10 cellular contexts compared by ENCODE assay signal in genomic region chr5:135135530-135136201, GRCh38.
DNase-seq lines count a peak whose midpoint lies in the region; ATAC-seq, FAIRE-seq and TF ChIP-seq lines count a peak whose summit lies in the region.
"Had no signal": no experiment of that assay in that cellular context is flagged by ENCODE, and none has a peak within 500 bp of the region (broad histone marks: within the 10 kb centered on the region; RNA-seq: fewer than 3 reads in every experiment).

No MANE protein-coding gene starts in this region.

- POLR2A ChIA-PET in HepG2 (lab: Yijun Ruan, JAX): no interaction called here

- FAIRE-seq in HepG2 (lab: Jason Lieb, UNC): no peak
- FAIRE-seq: G401.6 had no signal

- H3K79me2 ChIP-seq in HepG2 (ENCODE audit: insufficient read depth, low read length): no peaks in the 10 kb centered on the region

- DNase-seq in M059J (ENCODE audit: low read depth) (peak; percentile 71), HepG2 (ENCODE audit: low spot score) (no peak), GM19238 (ENCODE audit: insufficient read length, low spot score) (no peak), T-helper 1 cell (no peak), WERI-Rb-1 (no peak), ACHN (no peak)

- ATAC-seq in HepG2: no peak

- WGBS in HepG2 (ENCODE audit: low lambda C conversion rate): 81% methylated on average over 12 of the region's 12 CpGs

- H2AFZ ChIP-seq in HepG2 (ENCODE audit: low read length): no peak overlapping the region

- no peak for TF ChIP-seq CTCF in C4-2B (conservative IDR thresholded peaks at IDR 0.05)
- no peak for TF ChIP-seq CTCF in VCaP (conservative IDR thresholded peaks at IDR 0.05)
- no peak for TF ChIP-seq CTCF in HepG2 (CRISPR knock-in tag; IDR thresholded peaks at IDR 0.05)
- no peak for TF ChIP-seq CTCF in WERI-Rb-1 (IDR thresholded peaks at IDR 0.05; ENCODE audit: low read depth, low read length)

- no peak overlapping the region for H3K4me3 ChIP-seq in HepG2 (replicated peaks in 1 of 3; ENCODE audit: insufficient read depth in 1 of 3, low read depth in 2 of 3, low read length in 3 of 3)
- no peak overlapping the region for H3K4me3 ChIP-seq in WERI-Rb-1 (ENCODE audit: low read depth, low read length)
- H3K4me3 ChIP-seq: upper lobe of left lung had no signal

- H4K20me1 ChIP-seq in HepG2 (ENCODE audit: insufficient read depth, low read length): no peaks in the 10 kb centered on the region

- no peaks in the 10 kb centered on the region for H3K27me3 ChIP-seq in HepG2 (ENCODE audit: control insufficient read depth in 1 of 2, insufficient read depth in 2 of 2, low read length in 2 of 2)
- H3K27me3 ChIP-seq in WERI-Rb-1 (ENCODE audit: insufficient read depth, low read depth, severe bottlenecking): no peaks in the 10 kb centered on the region
- H3K27me3 ChIP-seq: upper lobe of left lung had no signal

- CTCF ChIA-PET in HepG2 (lab: Yijun Ruan, JAX; ENCODE audit: low intra/inter-chr PET ratio, low total read pairs): no interaction called here

- in situ Hi-C loops in HepG2 (cut with HindIII; ENCODE audit: extremely low pct_ligation_motif_present, low pct_unique_long_range_greater_than_20kb): no loop called here
- in situ Hi-C loops in ACHN (cut with HindIII; ENCODE audit: low pct_ligation_motif_present, low pct_unique_long_range_greater_than_20kb, low sequenced_read_pairs): no loop called here

- no peak overlapping the region for H3K9ac ChIP-seq in HepG2 (ENCODE audit: insufficient read depth, low read depth, low read length)

- no TSS peak for BruUV-seq in HepG2 (replicated peaks; lab: Mats Ljungman, UMichigan)

- TF ChIP-seq POLR2A in HepG2 (IDR thresholded peaks at IDR 0.05; ENCODE audit: insufficient read depth in 1 of 2, low read depth in 2 of 2, low read length in 2 of 2): no peak

- no peaks in the 10 kb centered on the region for H3K9me3 ChIP-seq in HepG2 (ENCODE audit: low read length)
- H3K9me3 ChIP-seq in WERI-Rb-1 (ENCODE audit: severe bottlenecking): no peaks in the 10 kb centered on the region
- H3K9me3 ChIP-seq: upper lobe of left lung had no signal

- TF ChIP-seq EP300 in HepG2 (IDR thresholded peaks at IDR 0.05; ENCODE audit: low read depth in 2 of 2, low read length in 2 of 2) (no peak), HepG2 (CRISPR knock-in tag; IDR thresholded peaks at IDR 0.05; ENCODE audit: borderline replicate concordance) (no peak)

- H3K36me3 ChIP-seq in HepG2 (replicated peaks in 1 of 2; ENCODE audit: control insufficient read depth in 1 of 2, insufficient read depth in 2 of 2, low read length in 2 of 2): no peaks in the 10 kb centered on the region
- H3K36me3 ChIP-seq in WERI-Rb-1: no peaks in the 10 kb centered on the region
- H3K36me3 ChIP-seq: upper lobe of left lung had no signal

- intact Hi-C loops in HepG2 (cut with micrococcal nuclease; ENCODE audit: unreplicated experiment): no loop called here

- H3K4me2 ChIP-seq in HepG2 (ENCODE audit: low read depth, low read length): no peak overlapping the region

- TF ChIP-seq RAD21 in HepG2 (CRISPR knock-in tag; IDR thresholded peaks at IDR 0.05): no peak

- H3K4me1 ChIP-seq in HepG2 (ENCODE audit: insufficient read depth, low read length): peaks cover 47% of the 10 kb centered on the region

- H3K27ac ChIP-seq in C4-2B (peak overlapping the region; percentile 34), VCaP (peak overlapping the region; percentile 74), HepG2 (ENCODE audit: extremely low read length, insufficient read depth, low read length) (no peak overlapping the region), WERI-Rb-1 (no peak overlapping the region)
- H3K27ac ChIP-seq: upper lobe of left lung had no signal

TF ChIP-seq in HepG2, 621 proteins besides CTCF, POLR2A, EP300 and RAD21:
- TF ChIP-seq CEBPG (CRISPR knock-in tag; IDR thresholded peaks at IDR 0.05) (peak; percentile 29; the same call in 1 of the 2 replicates), KLF6 (CRISPR knock-in tag; IDR thresholded peaks at IDR 0.05) (no peak)
- TF ChIP-seq, protein P1, sequence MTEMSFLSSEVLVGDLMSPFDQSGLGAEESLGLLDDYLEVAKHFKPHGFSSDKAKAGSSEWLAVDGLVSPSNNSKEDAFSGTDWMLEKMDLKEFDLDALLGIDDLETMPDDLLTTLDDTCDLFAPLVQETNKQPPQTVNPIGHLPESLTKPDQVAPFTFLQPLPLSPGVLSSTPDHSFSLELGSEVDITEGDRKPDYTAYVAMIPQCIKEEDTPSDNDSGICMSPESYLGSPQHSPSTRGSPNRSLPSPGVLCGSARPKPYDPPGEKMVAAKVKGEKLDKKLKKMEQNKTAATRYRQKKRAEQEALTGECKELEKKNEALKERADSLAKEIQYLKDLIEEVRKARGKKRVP (CRISPR knock-in tag; IDR thresholded peaks at IDR 0.05): peak in 1 of 2 experiments; percentile 78; a peak in 2 of 4 replicates

Comparison
In these comparisons a context has a peak if more than half of its experiments do, and no peak if none do; other contexts are left out.
1. H3K27ac ChIP-seq: peak in C4-2B (single experiment) and VCaP (single experiment); none in HepG2 (single experiment) and WERI-Rb-1 (single experiment).